1 cellular context compared by ENCODE assay signal in the genomic region with DNA sequence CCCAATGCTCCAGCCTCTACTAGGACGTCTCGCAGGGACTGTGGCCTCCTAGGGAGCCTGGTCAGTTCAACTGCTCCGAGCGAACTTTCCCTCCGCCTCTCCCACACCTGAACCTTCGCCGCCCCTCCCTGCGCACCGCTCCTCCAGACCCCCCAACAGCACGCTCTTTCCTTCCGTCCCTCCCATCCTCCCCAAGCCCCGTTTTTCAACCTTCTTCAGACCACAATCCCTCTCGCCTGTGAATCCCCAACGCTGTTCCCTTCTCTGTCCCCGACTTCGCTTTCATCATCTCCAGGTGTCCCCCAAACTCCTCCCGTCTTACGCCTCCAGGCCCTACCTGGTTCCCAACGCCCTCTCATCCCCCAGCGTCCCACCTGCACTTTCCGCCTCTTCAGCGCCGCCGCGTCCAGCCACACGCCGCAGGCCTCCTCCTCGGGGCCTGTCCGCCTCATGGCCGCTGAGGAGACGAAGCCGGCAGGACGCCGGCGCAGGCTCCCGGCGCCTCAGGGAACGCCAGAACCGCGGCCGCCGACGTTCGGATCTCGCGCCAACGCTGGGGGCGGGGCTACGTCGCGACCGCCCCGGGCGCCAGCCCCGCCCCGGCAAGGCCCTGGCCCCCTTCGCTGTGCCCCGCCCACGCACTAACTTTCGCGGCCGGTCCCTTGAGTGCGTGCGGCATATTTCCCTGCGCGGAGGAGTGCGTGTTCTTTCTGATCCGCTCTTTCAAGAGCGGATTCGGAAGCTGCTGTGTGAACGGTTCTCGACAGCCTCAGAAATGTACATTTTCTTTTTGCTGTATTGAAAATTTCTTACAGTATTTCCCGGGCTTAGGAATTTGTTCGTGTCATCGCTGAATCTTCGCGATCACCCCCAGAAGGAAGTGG.
TF ChIP-seq lines count a peak whose summit lies in the region.

A gene with protein sequence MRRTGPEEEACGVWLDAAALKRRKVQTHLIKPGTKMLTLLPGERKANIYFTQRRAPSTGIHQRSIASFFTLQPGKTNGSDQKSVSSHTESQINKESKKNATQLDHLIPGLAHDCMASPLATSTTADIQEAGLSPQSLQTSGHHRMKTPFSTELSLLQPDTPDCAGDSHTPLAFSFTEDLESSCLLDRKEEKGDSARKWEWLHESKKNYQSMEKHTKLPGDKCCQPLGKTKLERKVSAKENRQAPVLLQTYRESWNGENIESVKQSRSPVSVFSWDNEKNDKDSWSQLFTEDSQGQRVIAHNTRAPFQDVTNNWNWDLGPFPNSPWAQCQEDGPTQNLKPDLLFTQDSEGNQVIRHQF (minus strand): TSS at position 552 of the 884 bp plus-strand sequence. CDS start 100 bp downstream, at position 452.

TF ChIP-seq in H1, 55 proteins besides CTCF, POLR2A, EP300 and RAD21 (continued from another document):
- TF ChIP-seq SIN3A (conservative IDR thresholded peaks at IDR 0.05 in 1 of 2, IDR thresholded peaks at IDR 0.05 in 1 of 2; ENCODE audit: low read depth in 1 of 2, low read length in 2 of 2) (peak in 1 of 2 experiments; percentile 70; a peak in 2 of 4 replicates), CREB1 (IDR thresholded peaks at IDR 0.05) (0 out of 2 replicates have a peak, but pooled peaks have one; percentile 48), BACH1 (IDR thresholded peaks at IDR 0.05; ENCODE audit: low read length) (peak; percentile 60), POLR2AphosphoS5 (IDR thresholded peaks at IDR 0.05; ENCODE audit: low read depth, low read length) (peak; percentile 85), TAF7 (optimal IDR thresholded peaks at IDR 0.05; ENCODE audit: borderline replicate concordance, low read depth, low read length) (peak; percentile 92), MAFK (IDR thresholded peaks at IDR 0.05; ENCODE audit: low read depth, low read length) (no peak), SUZ12 (IDR thresholded peaks at IDR 0.05; ENCODE audit: low read length) (no peak), YY1 (IDR thresholded peaks at IDR 0.05; ENCODE audit: low read depth, low read length) (peak; percentile 83), SP4 (IDR thresholded peaks at IDR 0.05; ENCODE audit: low read length) (0 out of 2 replicates have a peak, but pooled peaks have one; percentile 68), GABPA (IDR thresholded peaks at IDR 0.05; ENCODE audit: borderline replicate concordance, insufficient read depth, low read length) (no peak), TAF1 (IDR thresholded peaks at IDR 0.05; ENCODE audit: low read depth, low read length) (peak; percentile 71), EGR1 (IDR thresholded peaks at IDR 0.05; ENCODE audit: borderline replicate concordance, low read depth, low read length) (peak; percentile 93), ASH2L (IDR thresholded peaks at IDR 0.05; ENCODE audit: low read length) (peak; percentile 93), PHF8 (conservative IDR thresholded peaks at IDR 0.05; ENCODE audit: low read depth, low read length) (peak; percentile 93), ZNF274 (IDR thresholded peaks at IDR 0.05; ENCODE audit: borderline replicate concordance, extremely low read depth, low read length) (no peak), TBP (IDR thresholded peaks at IDR 0.05; ENCODE audit: low read depth, low read length) (peak; percentile 75; the same call in 1 of the 2 replicates), SP2 (IDR thresholded peaks at IDR 0.05; ENCODE audit: low read length) (no peak), KDM4A (IDR thresholded peaks at IDR 0.05; ENCODE audit: low read depth, low read length, severe bottlenecking) (peak; percentile 91), HDAC2 (IDR thresholded peaks at IDR 0.05; ENCODE audit: borderline replicate concordance in 1 of 2, low read depth in 2 of 2, low read length in 2 of 2) (0 out of 4 replicates have a peak, but pooled peaks of 1 of the 2 experiments have one; percentile 21), NRF1 (IDR thresholded peaks at IDR 0.05; ENCODE audit: low read depth, low read length) (peak; percentile 32)
- TF ChIP-seq, protein P1, sequence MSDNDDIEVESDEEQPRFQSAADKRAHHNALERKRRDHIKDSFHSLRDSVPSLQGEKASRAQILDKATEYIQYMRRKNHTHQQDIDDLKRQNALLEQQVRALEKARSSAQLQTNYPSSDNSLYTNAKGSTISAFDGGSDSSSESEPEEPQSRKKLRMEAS (IDR thresholded peaks at IDR 0.05) = peak; percentile 94
TF ChIP-seq in H1: peak in this region for 17.
